1 cellular context compared by ENCODE assay signal in the genomic region with DNA sequence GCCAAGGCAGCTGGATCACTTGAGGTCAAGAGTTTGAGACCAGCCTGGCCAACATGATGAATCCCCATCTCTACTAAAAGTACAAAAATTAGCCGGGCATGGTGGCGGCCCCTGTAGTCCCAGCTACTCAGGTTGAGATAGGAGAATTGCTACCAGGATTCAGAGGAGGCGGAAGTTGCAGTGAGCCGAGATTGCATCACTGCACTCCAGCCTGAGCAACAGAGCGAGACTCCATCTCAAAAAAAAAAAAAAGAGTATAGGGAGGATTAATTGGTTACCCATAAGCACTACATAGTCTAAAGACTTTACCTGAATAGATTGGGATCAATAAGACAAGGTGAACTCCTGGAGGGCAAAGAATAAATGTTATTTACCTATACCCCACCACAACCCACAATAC. TPM values are rescaled to one million over a fixed set of nuclear protein-coding genes. Genes with fewer than 3 reads are reported as not detected.
"Had no signal": no experiment of that assay in that cellular context is flagged by ENCODE, and none has a peak within 500 bp of the region (broad histone marks: within the 10 kb centered on the region; RNA-seq: fewer than 3 reads in every experiment).

No MANE protein-coding gene starts in this region.

RNA-seq across cellular contexts. Expression of gene ELOVL7, which starts 27.9 kb away (rescaled TPM):
- total RNA-seq: RPMI7951 had no signal
